Comparison of ENCODE assay signal across 1 cellular context in the genomic region with DNA sequence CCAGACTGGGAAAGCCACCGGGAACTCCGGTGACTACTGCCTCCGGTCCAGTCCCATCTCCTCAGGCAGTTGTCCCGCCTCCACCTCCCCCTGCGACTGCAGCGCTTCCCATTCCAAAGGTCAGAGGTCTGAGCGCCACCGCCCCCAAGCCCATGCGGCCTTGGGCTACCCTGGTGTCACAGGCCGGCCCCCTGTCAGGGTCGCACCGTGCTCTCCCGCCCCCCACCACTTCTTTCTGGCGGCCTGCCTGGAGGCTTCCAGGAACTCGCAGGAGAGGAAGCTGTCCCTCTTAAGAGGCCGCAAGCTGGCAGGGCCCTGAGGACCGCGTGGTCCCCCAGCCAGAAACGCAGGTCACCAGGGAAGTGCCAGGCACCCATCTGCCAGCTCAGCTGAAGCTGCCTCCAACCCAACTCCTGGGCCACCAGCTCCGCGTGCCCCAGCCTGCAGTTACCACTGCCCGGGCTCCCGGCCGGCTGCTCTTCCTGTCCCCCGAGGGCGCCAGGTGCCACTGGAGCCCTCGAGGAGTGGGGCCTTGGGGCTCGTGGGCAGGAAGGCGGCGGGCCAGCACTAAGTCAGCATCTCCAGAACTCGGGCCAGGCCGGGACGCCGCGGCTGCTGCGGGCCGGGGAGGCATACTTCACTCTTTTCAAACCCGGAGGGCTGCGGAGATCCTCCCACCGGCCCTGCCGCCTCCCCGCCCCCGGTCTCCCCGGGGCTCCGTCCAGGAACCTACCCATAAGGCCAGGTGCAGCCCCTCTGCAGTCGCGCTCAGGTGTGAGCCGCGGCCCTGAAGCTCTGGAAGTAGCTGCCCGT.
TF ChIP-seq lines count a peak whose summit lies in the region.

No MANE protein-coding gene starts in this region.

TF ChIP-seq in HepG2, 621 proteins besides CTCF, POLR2A, EP300 and RAD21 (continued from another document and continues in another):
- 0 out of 4 replicates have a peak, but pooled peaks of 1 of the 2 experiments have one; percentile 13 for TF ChIP-seq REST (IDR thresholded peaks at IDR 0.05; ENCODE audit: borderline replicate concordance in 1 of 2, low read depth in 1 of 2, low read length in 2 of 2)
- TF ChIP-seq ZBTB20 (CRISPR knock-in tag; IDR thresholded peaks at IDR 0.05; ENCODE audit: borderline replicate concordance, low read depth) = peak; percentile 90
- peak; percentile 53; the same call in 1 of the 2 replicates for TF ChIP-seq RFXAP (CRISPR knock-in tag; IDR thresholded peaks at IDR 0.05; ENCODE audit: borderline replicate concordance)
- peak; percentile 94 for TF ChIP-seq SNAPC2 (CRISPR knock-in tag; IDR thresholded peaks at IDR 0.05)
- TF ChIP-seq, protein P1, sequence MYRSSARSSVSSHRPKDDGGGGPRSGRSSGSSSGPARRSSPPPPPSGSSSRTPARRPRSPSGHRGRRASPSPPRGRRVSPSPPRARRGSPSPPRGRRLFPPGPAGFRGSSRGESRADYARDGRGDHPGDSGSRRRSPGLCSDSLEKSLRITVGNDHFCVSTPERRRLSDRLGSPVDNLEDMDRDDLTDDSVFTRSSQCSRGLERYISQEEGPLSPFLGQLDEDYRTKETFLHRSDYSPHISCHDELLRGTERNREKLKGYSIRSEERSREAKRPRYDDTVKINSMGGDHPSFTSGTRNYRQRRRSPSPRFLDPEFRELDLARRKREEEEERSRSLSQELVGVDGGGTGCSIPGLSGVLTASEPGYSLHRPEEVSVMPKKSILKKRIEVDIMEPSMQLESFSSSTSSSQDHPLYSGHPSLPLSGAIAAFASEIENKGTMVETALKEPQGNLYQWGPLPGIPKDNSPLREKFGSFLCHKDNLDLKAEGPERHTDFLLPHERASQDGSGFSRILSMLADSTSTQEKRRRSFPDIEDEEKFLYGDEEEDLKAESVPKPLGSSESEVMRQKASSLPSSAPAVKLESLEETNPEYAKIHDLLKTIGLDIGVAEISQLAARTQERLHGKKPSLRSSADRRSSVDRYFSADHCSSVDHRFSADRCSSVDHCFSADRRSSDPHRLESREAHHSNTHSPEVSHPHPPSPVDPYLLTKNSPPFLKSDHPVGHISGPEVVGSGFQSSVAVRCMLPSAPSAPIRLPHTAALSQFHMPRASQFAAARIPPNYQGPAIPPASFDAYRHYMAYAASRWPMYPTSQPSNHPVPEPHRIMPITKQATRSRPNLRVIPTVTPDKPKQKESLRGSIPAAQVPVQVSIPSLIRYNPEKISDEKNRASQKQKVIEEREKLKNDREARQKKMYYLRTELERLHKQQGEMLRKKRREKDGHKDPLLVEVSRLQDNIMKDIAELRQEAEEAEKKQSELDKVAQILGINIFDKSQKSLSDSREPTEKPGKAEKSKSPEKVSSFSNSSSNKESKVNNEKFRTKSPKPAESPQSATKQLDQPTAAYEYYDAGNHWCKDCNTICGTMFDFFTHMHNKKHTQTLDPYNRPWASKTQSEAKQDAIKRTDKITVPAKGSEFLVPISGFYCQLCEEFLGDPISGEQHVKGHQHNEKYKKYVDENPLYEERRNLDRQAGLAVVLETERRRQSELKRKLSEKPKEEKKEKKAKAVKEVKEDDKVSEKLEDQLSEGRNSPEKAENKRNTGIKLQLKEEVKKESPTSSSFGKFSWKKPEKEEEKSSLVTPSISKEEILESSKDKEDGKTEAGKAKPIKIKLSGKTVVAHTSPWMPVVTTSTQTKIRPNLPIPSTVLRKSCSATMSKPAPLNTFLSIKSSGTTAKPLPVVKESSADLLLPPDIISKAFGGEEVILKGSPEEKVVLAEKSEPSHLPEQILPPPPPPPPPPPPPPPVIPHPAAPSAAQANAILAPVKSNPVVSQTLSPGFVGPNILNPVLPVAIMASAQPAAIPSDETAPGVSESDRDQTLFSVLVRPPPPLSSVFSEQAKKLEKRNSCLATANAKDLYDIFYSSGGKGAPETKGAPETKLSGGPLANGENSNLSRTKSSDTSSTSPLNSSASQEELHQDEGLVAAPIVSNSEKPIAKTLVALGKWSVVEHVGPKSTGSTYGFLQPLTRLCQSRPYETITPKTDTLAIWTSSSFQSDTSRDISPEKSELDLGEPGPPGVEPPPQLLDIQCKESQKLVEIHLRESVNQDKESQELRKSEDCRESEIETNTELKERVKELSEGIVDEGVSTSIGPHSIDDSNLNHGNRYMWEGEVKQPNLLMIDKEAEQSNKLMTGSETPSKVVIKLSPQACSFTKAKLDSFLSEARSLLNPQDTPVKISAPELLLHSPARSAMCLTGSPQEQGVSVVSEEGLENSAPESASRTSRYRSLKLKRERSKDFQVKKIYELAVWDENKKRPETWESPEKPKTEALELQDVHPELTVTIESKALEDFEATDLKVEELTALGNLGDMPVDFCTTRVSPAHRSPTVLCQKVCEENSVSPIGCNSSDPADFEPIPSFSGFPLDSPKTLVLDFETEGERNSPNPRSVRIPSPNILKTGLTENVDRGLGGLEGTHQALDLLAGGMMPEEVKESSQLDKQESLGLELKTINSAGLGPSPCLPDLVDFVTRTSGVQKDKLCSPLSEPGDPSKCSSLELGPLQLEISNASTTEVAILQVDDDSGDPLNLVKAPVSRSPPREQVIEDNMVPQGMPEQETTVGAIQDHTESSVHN (CRISPR knock-in tag; IDR thresholded peaks at IDR 0.05) = peak; percentile 92
- TF ChIP-seq, protein P2, sequence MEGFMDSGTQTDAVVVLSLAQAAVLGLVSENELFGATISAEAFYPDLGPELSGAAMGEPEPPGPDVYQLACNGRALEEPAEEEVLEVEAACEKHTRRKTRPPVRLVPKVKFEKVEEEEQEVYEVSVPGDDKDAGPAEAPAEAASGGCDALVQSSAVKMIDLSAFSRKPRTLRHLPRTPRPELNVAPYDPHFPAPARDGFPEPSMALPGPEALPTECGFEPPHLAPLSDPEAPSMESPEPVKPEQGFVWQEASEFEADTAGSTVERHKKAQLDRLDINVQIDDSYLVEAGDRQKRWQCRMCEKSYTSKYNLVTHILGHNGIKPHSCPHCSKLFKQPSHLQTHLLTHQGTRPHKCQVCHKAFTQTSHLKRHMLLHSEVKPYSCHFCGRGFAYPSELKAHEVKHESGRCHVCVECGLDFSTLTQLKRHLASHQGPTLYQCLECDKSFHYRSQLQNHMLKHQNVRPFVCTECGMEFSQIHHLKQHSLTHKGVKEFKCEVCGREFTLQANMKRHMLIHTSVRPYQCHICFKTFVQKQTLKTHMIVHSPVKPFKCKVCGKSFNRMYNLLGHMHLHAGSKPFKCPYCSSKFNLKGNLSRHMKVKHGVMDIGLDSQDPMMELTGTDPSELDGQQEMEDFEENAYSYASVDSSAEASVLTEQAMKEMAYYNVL (CRISPR knock-in tag; IDR thresholded peaks at IDR 0.05; ENCODE audit: borderline replicate concordance) = peak; percentile 52; the same call in 1 of the 2 replicates
- TF ChIP-seq SCMH1 (CRISPR knock-in tag; IDR thresholded peaks at IDR 0.05; ENCODE audit: borderline replicate concordance) = no peak
- peak; percentile 86; the same call in 1 of the 2 replicates for TF ChIP-seq IRF1 (CRISPR knock-in tag; IDR thresholded peaks at IDR 0.05; ENCODE audit: low read depth)
- TF ChIP-seq ZNF605 (CRISPR knock-in tag; IDR thresholded peaks at IDR 0.05) = peak; percentile 88
- peak; percentile 63; the same call in 1 of the 2 replicates for TF ChIP-seq ZBTB44 (CRISPR knock-in tag; IDR thresholded peaks at IDR 0.05)
- peak; percentile 82; the same call in 1 of the 2 replicates for TF ChIP-seq ZNF337 (CRISPR knock-in tag; IDR thresholded peaks at IDR 0.05; ENCODE audit: borderline replicate concordance, low read depth)
- peak; percentile 54 for TF ChIP-seq ZNF12 (CRISPR knock-in tag; IDR thresholded peaks at IDR 0.05)
- TF ChIP-seq ZC3H13 (CRISPR knock-in tag; IDR thresholded peaks at IDR 0.05) = peak; percentile 83
- peak; percentile 97 for TF ChIP-seq ZNF274 (CRISPR knock-in tag; IDR thresholded peaks at IDR 0.05)
- TF ChIP-seq ZNF367 (CRISPR knock-in tag; IDR thresholded peaks at IDR 0.05; ENCODE audit: borderline replicate concordance) = peak; percentile 82
- TF ChIP-seq, protein P3, sequence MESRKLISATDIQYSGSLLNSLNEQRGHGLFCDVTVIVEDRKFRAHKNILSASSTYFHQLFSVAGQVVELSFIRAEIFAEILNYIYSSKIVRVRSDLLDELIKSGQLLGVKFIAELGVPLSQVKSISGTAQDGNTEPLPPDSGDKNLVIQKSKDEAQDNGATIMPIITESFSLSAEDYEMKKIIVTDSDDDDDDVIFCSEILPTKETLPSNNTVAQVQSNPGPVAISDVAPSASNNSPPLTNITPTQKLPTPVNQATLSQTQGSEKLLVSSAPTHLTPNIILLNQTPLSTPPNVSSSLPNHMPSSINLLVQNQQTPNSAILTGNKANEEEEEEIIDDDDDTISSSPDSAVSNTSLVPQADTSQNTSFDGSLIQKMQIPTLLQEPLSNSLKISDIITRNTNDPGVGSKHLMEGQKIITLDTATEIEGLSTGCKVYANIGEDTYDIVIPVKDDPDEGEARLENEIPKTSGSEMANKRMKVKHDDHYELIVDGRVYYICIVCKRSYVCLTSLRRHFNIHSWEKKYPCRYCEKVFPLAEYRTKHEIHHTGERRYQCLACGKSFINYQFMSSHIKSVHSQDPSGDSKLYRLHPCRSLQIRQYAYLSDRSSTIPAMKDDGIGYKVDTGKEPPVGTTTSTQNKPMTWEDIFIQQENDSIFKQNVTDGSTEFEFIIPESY (CRISPR knock-in tag; IDR thresholded peaks at IDR 0.05) = peak; percentile 62
- TF ChIP-seq ZNF44 (CRISPR knock-in tag; IDR thresholded peaks at IDR 0.05) = peak; percentile 98; the same call in 1 of the 2 replicates
- peak; percentile 89 for TF ChIP-seq ZNF280D (CRISPR knock-in tag; IDR thresholded peaks at IDR 0.05)
- no peak for TF ChIP-seq ZNF841 (CRISPR knock-in tag; IDR thresholded peaks at IDR 0.05; ENCODE audit: borderline replicate concordance)
- no peak for TF ChIP-seq JUNB (CRISPR knock-in tag; IDR thresholded peaks at IDR 0.05; ENCODE audit: borderline replicate concordance)
- TF ChIP-seq, protein P4, sequence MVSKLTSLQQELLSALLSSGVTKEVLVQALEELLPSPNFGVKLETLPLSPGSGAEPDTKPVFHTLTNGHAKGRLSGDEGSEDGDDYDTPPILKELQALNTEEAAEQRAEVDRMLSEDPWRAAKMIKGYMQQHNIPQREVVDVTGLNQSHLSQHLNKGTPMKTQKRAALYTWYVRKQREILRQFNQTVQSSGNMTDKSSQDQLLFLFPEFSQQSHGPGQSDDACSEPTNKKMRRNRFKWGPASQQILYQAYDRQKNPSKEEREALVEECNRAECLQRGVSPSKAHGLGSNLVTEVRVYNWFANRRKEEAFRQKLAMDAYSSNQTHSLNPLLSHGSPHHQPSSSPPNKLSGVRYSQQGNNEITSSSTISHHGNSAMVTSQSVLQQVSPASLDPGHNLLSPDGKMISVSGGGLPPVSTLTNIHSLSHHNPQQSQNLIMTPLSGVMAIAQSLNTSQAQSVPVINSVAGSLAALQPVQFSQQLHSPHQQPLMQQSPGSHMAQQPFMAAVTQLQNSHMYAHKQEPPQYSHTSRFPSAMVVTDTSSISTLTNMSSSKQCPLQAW (CRISPR knock-in tag; IDR thresholded peaks at IDR 0.05) = peak; percentile 89; the same call in 1 of the 2 replicates
- TF ChIP-seq ZFP36L1 (CRISPR knock-in tag; IDR thresholded peaks at IDR 0.05) = no peak
